ENCODE assay signal across 27 cellular contexts in genomic region chr17:55709440-55709839, GRCh38. TPM values are rescaled to one million over a fixed set of nuclear protein-coding genes. Genes with fewer than 3 reads are reported as not detected.
"Had no signal": no experiment of that assay in that cellular context is flagged by ENCODE, and none has a peak within 500 bp of the region (broad histone marks: within the 10 kb centered on the region; RNA-seq: fewer than 3 reads in every experiment).

No MANE protein-coding gene starts in this region.

- H3K79me2 ChIP-seq: parathyroid adenoma had no signal

- DNase-seq: dermis blood vessel endothelial cell; effector memory CD4-positive, alpha-beta T cell; foreskin keratinocyte; glutamatergic neuron; heart right ventricle; hippocampal formation; left cardiac atrium; left lung; mesenchymal stem cell; naive thymus-derived CD8-positive, alpha-beta T cell; stimulated activated CD4-positive, alpha-beta T cell treated with anti-CD3 and anti-CD28 coated beads, Interleukin-2, amount 100 ng/mL, for 24 hours; stimulated activated CD4-positive, alpha-beta T cell treated with anti-CD3 and anti-CD28 coated beads, Interleukin-4, amount 100 ng/mL, for 24 hours; stimulated activated naive CD4-positive, alpha-beta T cell treated with Interleukin-2 at 50 U/mL for 16 hours; thyroid gland; upper lobe of left lung; uterus had no signal

- H3K36me3 ChIP-seq: esophagus muscularis mucosa, heart right ventricle, left lung, neutrophil, right atrium auricular region, suprapubic skin, thyroid gland, upper lobe of left lung, uterus had no signal

- H3K27me3 ChIP-seq: esophagus muscularis mucosa, foreskin keratinocyte, left lung, neutrophil, right atrium auricular region, suprapubic skin, thyroid gland, upper lobe of left lung, uterus had no signal

- H2AFZ ChIP-seq: parathyroid adenoma had no signal

- H3K9me3 ChIP-seq: esophagus muscularis mucosa, heart right ventricle, left lung, neutrophil, right atrium auricular region, suprapubic skin, thyroid gland, upper lobe of left lung, uterus had no signal

- ATAC-seq: foreskin keratinocyte; heart right ventricle; left lung; naive thymus-derived CD8-positive, alpha-beta T cell; stimulated activated effector memory CD8-positive, alpha-beta T cell treated with anti-CD3 and anti-CD28 coated beads, Interleukin-12 subunit alpha, Interleukin-12 subunit beta, amount 100 ng/mL, for 72 hours had no signal

- FAIRE-seq: endothelial cell of umbilical vein, islet of Langerhans had no signal

- H3K9ac ChIP-seq: parathyroid adenoma had no signal

- H3K27ac ChIP-seq: coronary artery, esophagus muscularis mucosa, foreskin keratinocyte, heart right ventricle, left lung, parathyroid adenoma, suprapubic skin, uterus had no signal

- H3K4me3 ChIP-seq: coronary artery, esophagus muscularis mucosa, heart right ventricle, left lung, right atrium auricular region, suprapubic skin, thyroid gland, upper lobe of left lung, uterus had no signal

- H3K4me1 ChIP-seq: uterus had no signal

RNA-seq across cellular contexts. Expression of gene TMEM100, which starts 13.2 kb away (rescaled TPM):
- total RNA-seq: endothelial cell of umbilical vein; epithelial cell of proximal tubule; kidney epithelial cell; naive thymus-derived CD8-positive, alpha-beta T cell had no signal
- polyA plus RNA-seq: endothelial cell of umbilical vein; naive thymus-derived CD8-positive, alpha-beta T cell had no signal
